8 cellular contexts compared by ENCODE assay signal in the genomic region with DNA sequence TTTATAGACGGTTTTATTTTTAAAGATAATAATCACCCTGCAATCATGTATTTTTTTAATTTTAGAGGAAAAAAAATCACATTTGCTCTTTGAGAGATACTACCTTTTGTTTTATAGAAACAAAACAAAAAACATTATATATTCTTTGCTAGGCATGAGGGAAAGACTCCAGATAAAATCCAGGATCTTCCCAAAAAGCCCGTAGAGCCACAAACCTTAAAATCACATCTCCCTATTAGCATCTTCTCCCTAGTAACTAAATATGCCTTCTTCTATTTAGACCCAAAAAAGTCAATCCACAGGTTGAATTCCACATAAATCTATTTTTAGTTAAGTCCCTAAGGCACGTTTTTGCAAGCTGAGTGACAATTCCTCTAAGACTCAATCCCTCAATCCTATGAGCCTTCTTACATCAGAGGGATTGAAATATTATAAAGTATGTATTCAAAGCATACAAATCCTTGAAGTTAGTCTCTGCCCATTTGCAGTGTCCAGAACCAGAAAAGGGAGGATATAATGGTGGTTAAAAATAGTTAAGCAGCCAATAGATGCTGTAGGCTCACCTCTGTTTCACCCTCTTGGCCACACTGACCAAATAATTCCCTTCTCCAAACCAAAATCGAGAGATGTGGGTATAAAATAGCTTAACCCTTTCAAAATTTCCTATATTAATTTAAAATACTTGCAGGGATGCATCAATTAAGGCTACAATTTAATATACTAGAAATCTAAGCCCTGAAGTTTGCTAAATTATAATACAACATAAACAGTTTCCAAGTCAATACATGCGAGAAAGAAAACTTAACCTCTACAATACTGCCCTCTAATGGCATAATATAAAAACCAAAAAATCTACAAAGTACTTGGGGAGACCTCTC.
DNase-seq lines count a peak whose midpoint lies in the region; ATAC-seq, FAIRE-seq and TF ChIP-seq lines count a peak whose summit lies in the region.

No MANE protein-coding gene starts in this region.

- no peak overlapping the region for H2AFZ ChIP-seq in MM.1S (ENCODE audit: low read length)

- no peaks in the 10 kb centered on the region for H3K27me3 ChIP-seq in MM.1S (replicated peaks; ENCODE audit: insufficient read depth, low read length)
- no peaks in the 10 kb centered on the region for H3K27me3 ChIP-seq in ovary

- H3K4me3 ChIP-seq in MM.1S (ENCODE audit: low read length) (peak overlapping the region; percentile 60), fibroblast of pulmonary artery (replicated peaks; ENCODE audit: low read depth, low read length) (peak overlapping the region; percentile 86), ovary (peak overlapping the region; percentile 66)

- ATAC-seq in GM18498 (IDR thresholded peaks at IDR 0.05; ENCODE audit: unreplicated experiment) = no peak

- CTCF ChIA-PET in HEK293T (lab: Yijun Ruan, JAX) = interaction anchor here (0.7 to 1.5 kb wide), 5 partner anchors 246 to 532 kb away, joined by 3 to 7 read pairs (median 4); no protein-coding TSS in a partner anchor

- H3K4me1 ChIP-seq in MM.1S (ENCODE audit: low read length) (0 out of 2 replicates have a peak, but pooled peaks cover 5% of the 10 kb centered on the region), ovary (ENCODE audit: insufficient read depth) (peaks cover 11% of the 10 kb centered on the region)

- H3K9ac ChIP-seq in MM.1S (ENCODE audit: low read length) = peak overlapping the region; percentile 44; the same call in 1 of the 2 replicates

- TF ChIP-seq EP300 in ovary (IDR thresholded peaks at IDR 0.05) = no peak

- peak overlapping the region; percentile 60; the same call in 1 of the 2 replicates for H3K4me2 ChIP-seq in MM.1S (ENCODE audit: low read depth, low read length)

- peak; percentile 94 for FAIRE-seq in TTC549 (lab: Jason Lieb, UNC)

- H3K9me3 ChIP-seq in MM.1S (replicated peaks; ENCODE audit: insufficient read depth, low read length) = no peaks in the 10 kb centered on the region
- no peaks in the 10 kb centered on the region for H3K9me3 ChIP-seq in ovary

- DNase-seq in NCI-H1092 treated with DMSO at 0.1 percent for 48 hours (lab: John Stamatoyannopoulos, UW) = peak; percentile 76
- no peak for DNase-seq in NCI-H1092 (lab: John Stamatoyannopoulos, UW)
- DNase-seq in MM.1S = peak; percentile 39
- peak; percentile 69 for DNase-seq in fibroblast of pulmonary artery (ENCODE audit: low read depth)
- no peak for DNase-seq in ovary
- DNase-seq in HEK293T (ENCODE audit: extremely low spot score) = no peak

- no peaks in the 10 kb centered on the region for H3K79me2 ChIP-seq in MM.1S (ENCODE audit: low read length)

- TF ChIP-seq CTCF in MM.1S (IDR thresholded peaks at IDR 0.05; ENCODE audit: low read length) = peak; percentile 36
- TF ChIP-seq CTCF in fibroblast of pulmonary artery (IDR thresholded peaks at IDR 0.05; ENCODE audit: low read length, missing control alignments) = peak; percentile 31
- peak in 2 of 3 donors; percentile 8 to 57 for TF ChIP-seq CTCF in ovary (IDR thresholded peaks at IDR 0.05)

- 1% methylated on average over 5 of the region's 5 CpGs for WGBS in ovary, 3 donors

- H3F3A ChIP-seq in MM.1S (ENCODE audit: insufficient read depth, low read length) = no peaks in the 10 kb centered on the region; the same call in 1 of the 2 replicates

- H3K9me2 ChIP-seq in MM.1S (replicated peaks; ENCODE audit: insufficient read depth, low read length) = no peaks in the 10 kb centered on the region

- intact Hi-C loops in ovary (cut with DNase I) = loop anchor here (5.0 to 10.0 kb wide), 6 partner anchors 213 to 530 kb away; no protein-coding TSS in a partner anchor

- H4K20me1 ChIP-seq in MM.1S (ENCODE audit: insufficient read depth, low read length) = no peaks in the 10 kb centered on the region

- H3K27ac ChIP-seq in MM.1S (ENCODE audit: low read length) = peak overlapping the region; percentile 27; the same call in 1 of the 2 replicates
- peak overlapping the region; percentile 74 to 88 for H3K27ac ChIP-seq in ovary

- H3K36me3 ChIP-seq in MM.1S (replicated peaks; ENCODE audit: insufficient read depth, low read length) = no peaks in the 10 kb centered on the region
- H3K36me3 ChIP-seq in ovary = no peaks in the 10 kb centered on the region

- no peak for TF ChIP-seq POLR2A in ovary (IDR thresholded peaks at IDR 0.05)

- POLR2A ChIA-PET in HEK293T (lab: Yijun Ruan, JAX) = interaction anchor here (0.6 to 2.9 kb wide), 29 partner anchors 10 to 536 kb away, joined by 3 to 29 read pairs (median 4); no protein-coding TSS in a partner anchor

TF ChIP-seq in HEK293T, 16 proteins besides CTCF, POLR2A, EP300 and RAD21:
- TF ChIP-seq FOXK2 (IDR thresholded peaks at IDR 0.05) (no peak), ARNT (IDR thresholded peaks at IDR 0.05) (no peak), NFRKB (IDR thresholded peaks at IDR 0.05) (no peak), FOXA1 (IDR thresholded peaks at IDR 0.05) (no peak), ELF4 (IDR thresholded peaks at IDR 0.05) (no peak), TARDBP (IDR thresholded peaks at IDR 0.05) (no peak), HDGF (IDR thresholded peaks at IDR 0.05; ENCODE audit: borderline replicate concordance) (no peak), CTBP1 (IDR thresholded peaks at IDR 0.05; ENCODE audit: borderline replicate concordance) (no peak), ZNF384 (IDR thresholded peaks at IDR 0.05) (no peak), L3MBTL2 (conservative IDR thresholded peaks at IDR 0.05) (no peak), LEF1 (IDR thresholded peaks at IDR 0.05; ENCODE audit: borderline replicate concordance) (no peak), SUZ12 (IDR thresholded peaks at IDR 0.05) (no peak), FOXM1 (IDR thresholded peaks at IDR 0.05; ENCODE audit: borderline replicate concordance) (no peak), BHLHE40 (IDR thresholded peaks at IDR 0.05; ENCODE audit: borderline replicate concordance) (no peak), SP1 (IDR thresholded peaks at IDR 0.05) (no peak)
- TF ChIP-seq, protein P1, sequence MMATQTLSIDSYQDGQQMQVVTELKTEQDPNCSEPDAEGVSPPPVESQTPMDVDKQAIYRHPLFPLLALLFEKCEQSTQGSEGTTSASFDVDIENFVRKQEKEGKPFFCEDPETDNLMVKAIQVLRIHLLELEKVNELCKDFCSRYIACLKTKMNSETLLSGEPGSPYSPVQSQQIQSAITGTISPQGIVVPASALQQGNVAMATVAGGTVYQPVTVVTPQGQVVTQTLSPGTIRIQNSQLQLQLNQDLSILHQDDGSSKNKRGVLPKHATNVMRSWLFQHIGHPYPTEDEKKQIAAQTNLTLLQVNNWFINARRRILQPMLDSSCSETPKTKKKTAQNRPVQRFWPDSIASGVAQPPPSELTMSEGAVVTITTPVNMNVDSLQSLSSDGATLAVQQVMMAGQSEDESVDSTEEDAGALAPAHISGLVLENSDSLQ (IDR thresholded peaks at IDR 0.05) = no peak

Comparison
In these comparisons a context has a peak if more than half of its experiments do, and no peak if none do; other contexts are left out.
1. DNase-seq: peak in NCI-H1092 treated with DMSO at 0.1 percent for 48 hours (single experiment), MM.1S (single experiment) and fibroblast of pulmonary artery (single experiment); none in NCI-H1092 (single experiment), ovary (0 of 5) and HEK293T (single experiment).
2. Peak in every context shown above with its lines, with median percentiles within 50 percentile points of each other: H3K4me3 ChIP-seq and CTCF ChIP-seq.